Comparison of ENCODE assay signal across 1 cellular context in the genomic region with DNA sequence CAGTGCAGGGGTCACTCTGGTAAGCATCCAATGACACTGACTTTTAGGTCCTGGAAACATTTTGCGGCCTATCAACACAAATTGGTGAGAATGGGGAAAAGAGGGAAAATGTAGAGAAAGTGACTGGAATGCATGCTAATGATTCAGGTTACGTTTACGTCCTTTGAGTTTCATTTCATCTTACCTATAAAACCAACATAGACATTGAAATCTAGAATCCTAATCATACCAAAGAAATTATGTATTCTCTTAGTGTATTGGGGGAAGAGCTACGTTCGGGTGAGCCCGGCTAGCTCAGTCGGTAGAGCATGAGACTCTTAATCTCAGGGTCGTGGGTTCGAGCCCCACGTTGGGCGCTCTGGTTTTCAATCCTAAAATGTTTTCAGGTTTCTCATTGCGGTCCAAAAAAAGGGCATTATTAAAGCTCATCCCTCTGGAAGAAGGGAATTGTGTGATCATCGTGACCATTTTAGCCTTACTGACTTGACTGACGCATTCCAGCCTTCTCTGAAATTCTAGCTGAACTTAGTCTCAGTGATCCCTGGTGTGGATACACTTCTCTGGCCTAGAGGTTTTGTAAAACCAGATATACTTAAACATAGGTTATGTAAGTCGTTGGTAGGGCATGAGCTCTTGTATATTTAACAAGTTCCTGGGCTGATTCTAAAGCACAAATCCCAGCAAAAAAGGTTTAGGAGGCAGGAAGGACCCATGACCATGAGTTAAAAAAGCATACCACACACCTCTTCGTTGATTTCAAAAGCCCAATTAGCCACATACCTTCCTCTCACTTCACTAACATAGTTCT.
A peak's percentile ranks its signal among the peaks of the same experiment; 100 is the strongest.
TF ChIP-seq lines count a peak whose summit lies in the region.

No MANE protein-coding gene starts in this region.

TF ChIP-seq in GM12878, 131 proteins besides CTCF, POLR2A, EP300 and RAD21 (continues in another document):
- TF ChIP-seq RB1 (IDR thresholded peaks at IDR 0.05; ENCODE audit: borderline replicate concordance) = no peak
- TF ChIP-seq, protein P1, sequence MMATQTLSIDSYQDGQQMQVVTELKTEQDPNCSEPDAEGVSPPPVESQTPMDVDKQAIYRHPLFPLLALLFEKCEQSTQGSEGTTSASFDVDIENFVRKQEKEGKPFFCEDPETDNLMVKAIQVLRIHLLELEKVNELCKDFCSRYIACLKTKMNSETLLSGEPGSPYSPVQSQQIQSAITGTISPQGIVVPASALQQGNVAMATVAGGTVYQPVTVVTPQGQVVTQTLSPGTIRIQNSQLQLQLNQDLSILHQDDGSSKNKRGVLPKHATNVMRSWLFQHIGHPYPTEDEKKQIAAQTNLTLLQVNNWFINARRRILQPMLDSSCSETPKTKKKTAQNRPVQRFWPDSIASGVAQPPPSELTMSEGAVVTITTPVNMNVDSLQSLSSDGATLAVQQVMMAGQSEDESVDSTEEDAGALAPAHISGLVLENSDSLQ (IDR thresholded peaks at IDR 0.05) = peak; percentile 29; the same call in 1 of the 2 replicates
- TF ChIP-seq, protein P2, sequence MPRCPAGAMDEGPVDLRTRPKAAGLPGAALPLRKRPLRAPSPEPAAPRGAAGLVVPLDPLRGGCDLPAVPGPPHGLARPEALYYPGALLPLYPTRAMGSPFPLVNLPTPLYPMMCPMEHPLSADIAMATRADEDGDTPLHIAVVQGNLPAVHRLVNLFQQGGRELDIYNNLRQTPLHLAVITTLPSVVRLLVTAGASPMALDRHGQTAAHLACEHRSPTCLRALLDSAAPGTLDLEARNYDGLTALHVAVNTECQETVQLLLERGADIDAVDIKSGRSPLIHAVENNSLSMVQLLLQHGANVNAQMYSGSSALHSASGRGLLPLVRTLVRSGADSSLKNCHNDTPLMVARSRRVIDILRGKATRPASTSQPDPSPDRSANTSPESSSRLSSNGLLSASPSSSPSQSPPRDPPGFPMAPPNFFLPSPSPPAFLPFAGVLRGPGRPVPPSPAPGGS (IDR thresholded peaks at IDR 0.05; ENCODE audit: borderline replicate concordance, insufficient read depth, low read depth, low read length, poor library complexity, severe bottlenecking) = no peak
- 0 out of 2 replicates have a peak, but pooled peaks have one; percentile 82 for TF ChIP-seq TARDBP (IDR thresholded peaks at IDR 0.05; ENCODE audit: borderline replicate concordance)
- peak; percentile 76 for TF ChIP-seq EED (IDR thresholded peaks at IDR 0.05; ENCODE audit: low read depth)
- peak; percentile 98 for TF ChIP-seq ZNF24 (IDR thresholded peaks at IDR 0.05)
- TF ChIP-seq, protein P3, sequence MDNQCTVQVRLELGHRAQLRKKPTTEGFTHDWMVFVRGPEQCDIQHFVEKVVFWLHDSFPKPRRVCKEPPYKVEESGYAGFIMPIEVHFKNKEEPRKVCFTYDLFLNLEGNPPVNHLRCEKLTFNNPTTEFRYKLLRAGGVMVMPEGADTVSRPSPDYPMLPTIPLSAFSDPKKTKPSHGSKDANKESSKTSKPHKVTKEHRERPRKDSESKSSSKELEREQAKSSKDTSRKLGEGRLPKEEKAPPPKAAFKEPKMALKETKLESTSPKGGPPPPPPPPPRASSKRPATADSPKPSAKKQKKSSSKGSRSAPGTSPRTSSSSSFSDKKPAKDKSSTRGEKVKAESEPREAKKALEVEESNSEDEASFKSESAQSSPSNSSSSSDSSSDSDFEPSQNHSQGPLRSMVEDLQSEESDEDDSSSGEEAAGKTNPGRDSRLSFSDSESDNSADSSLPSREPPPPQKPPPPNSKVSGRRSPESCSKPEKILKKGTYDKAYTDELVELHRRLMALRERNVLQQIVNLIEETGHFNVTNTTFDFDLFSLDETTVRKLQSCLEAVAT (IDR thresholded peaks at IDR 0.05) = no peak
- TF ChIP-seq ZSCAN29 (IDR thresholded peaks at IDR 0.05) = peak; percentile 96
- peak; percentile 78 for TF ChIP-seq IKZF1 (conservative IDR thresholded peaks at IDR 0.05)
- 0 out of 2 replicates have a peak, but pooled peaks have one; percentile 37 for TF ChIP-seq NBN (IDR thresholded peaks at IDR 0.05)
- TF ChIP-seq, protein P4, sequence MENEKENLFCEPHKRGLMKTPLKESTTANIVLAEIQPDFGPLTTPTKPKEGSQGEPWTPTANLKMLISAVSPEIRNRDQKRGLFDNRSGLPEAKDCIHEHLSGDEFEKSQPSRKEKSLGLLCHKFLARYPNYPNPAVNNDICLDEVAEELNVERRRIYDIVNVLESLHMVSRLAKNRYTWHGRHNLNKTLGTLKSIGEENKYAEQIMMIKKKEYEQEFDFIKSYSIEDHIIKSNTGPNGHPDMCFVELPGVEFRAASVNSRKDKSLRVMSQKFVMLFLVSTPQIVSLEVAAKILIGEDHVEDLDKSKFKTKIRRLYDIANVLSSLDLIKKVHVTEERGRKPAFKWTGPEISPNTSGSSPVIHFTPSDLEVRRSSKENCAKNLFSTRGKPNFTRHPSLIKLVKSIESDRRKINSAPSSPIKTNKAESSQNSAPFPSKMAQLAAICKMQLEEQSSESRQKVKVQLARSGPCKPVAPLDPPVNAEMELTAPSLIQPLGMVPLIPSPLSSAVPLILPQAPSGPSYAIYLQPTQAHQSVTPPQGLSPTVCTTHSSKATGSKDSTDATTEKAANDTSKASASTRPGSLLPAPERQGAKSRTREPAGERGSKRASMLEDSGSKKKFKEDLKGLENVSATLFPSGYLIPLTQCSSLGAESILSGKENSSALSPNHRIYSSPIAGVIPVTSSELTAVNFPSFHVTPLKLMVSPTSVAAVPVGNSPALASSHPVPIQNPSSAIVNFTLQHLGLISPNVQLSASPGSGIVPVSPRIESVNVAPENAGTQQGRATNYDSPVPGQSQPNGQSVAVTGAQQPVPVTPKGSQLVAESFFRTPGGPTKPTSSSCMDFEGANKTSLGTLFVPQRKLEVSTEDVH (IDR thresholded peaks at IDR 0.05; ENCODE audit: low read depth, partially characterized antibody) = no peak
- no peak for TF ChIP-seq SIN3A (IDR thresholded peaks at IDR 0.05; ENCODE audit: low read depth, low read length)
- peak; percentile 93 for TF ChIP-seq ZNF217 (IDR thresholded peaks at IDR 0.05)
- no peak for TF ChIP-seq POLR2AphosphoS2 (IDR thresholded peaks at IDR 0.05; ENCODE audit: low read depth, low read length)
- TF ChIP-seq CEBPB (IDR thresholded peaks at IDR 0.05; ENCODE audit: borderline replicate concordance in 1 of 2, low read depth in 2 of 2, low read length in 2 of 2) = no peak
- TF ChIP-seq SREBF2 (IDR thresholded peaks at IDR 0.05; ENCODE audit: low read length) = peak; percentile 86
- TF ChIP-seq, protein P5, sequence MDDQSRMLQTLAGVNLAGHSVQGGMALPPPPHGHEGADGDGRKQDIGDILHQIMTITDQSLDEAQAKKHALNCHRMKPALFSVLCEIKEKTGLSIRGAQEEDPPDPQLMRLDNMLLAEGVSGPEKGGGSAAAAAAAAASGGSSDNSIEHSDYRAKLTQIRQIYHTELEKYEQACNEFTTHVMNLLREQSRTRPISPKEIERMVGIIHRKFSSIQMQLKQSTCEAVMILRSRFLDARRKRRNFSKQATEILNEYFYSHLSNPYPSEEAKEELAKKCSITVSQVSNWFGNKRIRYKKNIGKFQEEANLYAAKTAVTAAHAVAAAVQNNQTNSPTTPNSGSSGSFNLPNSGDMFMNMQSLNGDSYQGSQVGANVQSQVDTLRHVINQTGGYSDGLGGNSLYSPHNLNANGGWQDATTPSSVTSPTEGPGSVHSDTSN (IDR thresholded peaks at IDR 0.05; ENCODE audit: insufficient replicate concordance, low read depth, low read length) = no peak
- peak; percentile 32; the same call in 1 of the 2 replicates for TF ChIP-seq GABPA (IDR thresholded peaks at IDR 0.05; ENCODE audit: low read depth)
- no peak for TF ChIP-seq FOXM1 (IDR thresholded peaks at IDR 0.05; ENCODE audit: low read depth, low read length)
- 0 out of 2 replicates have a peak, but pooled peaks have one; percentile 26 for TF ChIP-seq MEF2A (IDR thresholded peaks at IDR 0.05; ENCODE audit: insufficient read depth, low read depth, low read length)
- TF ChIP-seq MYC (IDR thresholded peaks at IDR 0.05; ENCODE audit: insufficient read depth, insufficient read length, insufficient replicate concordance, low read length, severe bottlenecking) = no peak
- no peak for TF ChIP-seq KDM1A (IDR thresholded peaks at IDR 0.05; ENCODE audit: borderline replicate concordance)
- TF ChIP-seq SP1 (IDR thresholded peaks at IDR 0.05; ENCODE audit: low read depth, low read length) = no peak
- peak; percentile 30; the same call in 1 of the 2 replicates for TF ChIP-seq NFIC (IDR thresholded peaks at IDR 0.05; ENCODE audit: low read depth, low read length)
- TF ChIP-seq IKZF2 (IDR thresholded peaks at IDR 0.05) = peak; percentile 60 to 62; a peak in 3 of 4 replicates
- no peak for TF ChIP-seq CREB1 (IDR thresholded peaks at IDR 0.05; ENCODE audit: low read depth)
- peak; percentile 79 for TF ChIP-seq RUNX3 (IDR thresholded peaks at IDR 0.05; ENCODE audit: low read length)
- TF ChIP-seq EGR1 (IDR thresholded peaks at IDR 0.05; ENCODE audit: borderline replicate concordance in 1 of 2, low read depth in 2 of 2, low read length in 2 of 2) = no peak
- TF ChIP-seq, protein P6, sequence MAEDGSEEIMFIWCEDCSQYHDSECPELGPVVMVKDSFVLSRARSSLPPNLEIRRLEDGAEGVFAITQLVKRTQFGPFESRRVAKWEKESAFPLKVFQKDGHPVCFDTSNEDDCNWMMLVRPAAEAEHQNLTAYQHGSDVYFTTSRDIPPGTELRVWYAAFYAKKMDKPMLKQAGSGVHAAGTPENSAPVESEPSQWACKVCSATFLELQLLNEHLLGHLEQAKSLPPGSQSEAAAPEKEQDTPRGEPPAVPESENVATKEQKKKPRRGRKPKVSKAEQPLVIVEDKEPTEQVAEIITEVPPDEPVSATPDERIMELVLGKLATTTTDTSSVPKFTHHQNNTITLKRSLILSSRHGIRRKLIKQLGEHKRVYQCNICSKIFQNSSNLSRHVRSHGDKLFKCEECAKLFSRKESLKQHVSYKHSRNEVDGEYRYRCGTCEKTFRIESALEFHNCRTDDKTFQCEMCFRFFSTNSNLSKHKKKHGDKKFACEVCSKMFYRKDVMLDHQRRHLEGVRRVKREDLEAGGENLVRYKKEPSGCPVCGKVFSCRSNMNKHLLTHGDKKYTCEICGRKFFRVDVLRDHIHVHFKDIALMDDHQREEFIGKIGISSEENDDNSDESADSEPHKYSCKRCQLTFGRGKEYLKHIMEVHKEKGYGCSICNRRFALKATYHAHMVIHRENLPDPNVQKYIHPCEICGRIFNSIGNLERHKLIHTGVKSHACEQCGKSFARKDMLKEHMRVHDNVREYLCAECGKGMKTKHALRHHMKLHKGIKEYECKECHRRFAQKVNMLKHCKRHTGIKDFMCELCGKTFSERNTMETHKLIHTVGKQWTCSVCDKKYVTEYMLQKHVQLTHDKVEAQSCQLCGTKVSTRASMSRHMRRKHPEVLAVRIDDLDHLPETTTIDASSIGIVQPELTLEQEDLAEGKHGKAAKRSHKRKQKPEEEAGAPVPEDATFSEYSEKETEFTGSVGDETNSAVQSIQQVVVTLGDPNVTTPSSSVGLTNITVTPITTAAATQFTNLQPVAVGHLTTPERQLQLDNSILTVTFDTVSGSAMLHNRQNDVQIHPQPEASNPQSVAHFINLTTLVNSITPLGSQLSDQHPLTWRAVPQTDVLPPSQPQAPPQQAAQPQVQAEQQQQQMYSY (CRISPR knock-in tag; IDR thresholded peaks at IDR 0.05) = no peak
- TF ChIP-seq TCF7 (IDR thresholded peaks at IDR 0.05; ENCODE audit: borderline replicate concordance) = 0 out of 2 replicates have a peak, but pooled peaks have one; percentile 28
- TF ChIP-seq, protein P7, sequence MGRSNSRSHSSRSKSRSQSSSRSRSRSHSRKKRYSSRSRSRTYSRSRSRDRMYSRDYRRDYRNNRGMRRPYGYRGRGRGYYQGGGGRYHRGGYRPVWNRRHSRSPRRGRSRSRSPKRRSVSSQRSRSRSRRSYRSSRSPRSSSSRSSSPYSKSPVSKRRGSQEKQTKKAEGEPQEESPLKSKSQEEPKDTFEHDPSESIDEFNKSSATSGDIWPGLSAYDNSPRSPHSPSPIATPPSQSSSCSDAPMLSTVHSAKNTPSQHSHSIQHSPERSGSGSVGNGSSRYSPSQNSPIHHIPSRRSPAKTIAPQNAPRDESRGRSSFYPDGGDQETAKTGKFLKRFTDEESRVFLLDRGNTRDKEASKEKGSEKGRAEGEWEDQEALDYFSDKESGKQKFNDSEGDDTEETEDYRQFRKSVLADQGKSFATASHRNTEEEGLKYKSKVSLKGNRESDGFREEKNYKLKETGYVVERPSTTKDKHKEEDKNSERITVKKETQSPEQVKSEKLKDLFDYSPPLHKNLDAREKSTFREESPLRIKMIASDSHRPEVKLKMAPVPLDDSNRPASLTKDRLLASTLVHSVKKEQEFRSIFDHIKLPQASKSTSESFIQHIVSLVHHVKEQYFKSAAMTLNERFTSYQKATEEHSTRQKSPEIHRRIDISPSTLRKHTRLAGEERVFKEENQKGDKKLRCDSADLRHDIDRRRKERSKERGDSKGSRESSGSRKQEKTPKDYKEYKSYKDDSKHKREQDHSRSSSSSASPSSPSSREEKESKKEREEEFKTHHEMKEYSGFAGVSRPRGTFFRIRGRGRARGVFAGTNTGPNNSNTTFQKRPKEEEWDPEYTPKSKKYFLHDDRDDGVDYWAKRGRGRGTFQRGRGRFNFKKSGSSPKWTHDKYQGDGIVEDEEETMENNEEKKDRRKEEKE (IDR thresholded peaks at IDR 0.05) = no peak
- TF ChIP-seq SRF (IDR thresholded peaks at IDR 0.05; ENCODE audit: low read depth in 2 of 2, low read length in 2 of 2) = no peak
- TF ChIP-seq, protein P8, sequence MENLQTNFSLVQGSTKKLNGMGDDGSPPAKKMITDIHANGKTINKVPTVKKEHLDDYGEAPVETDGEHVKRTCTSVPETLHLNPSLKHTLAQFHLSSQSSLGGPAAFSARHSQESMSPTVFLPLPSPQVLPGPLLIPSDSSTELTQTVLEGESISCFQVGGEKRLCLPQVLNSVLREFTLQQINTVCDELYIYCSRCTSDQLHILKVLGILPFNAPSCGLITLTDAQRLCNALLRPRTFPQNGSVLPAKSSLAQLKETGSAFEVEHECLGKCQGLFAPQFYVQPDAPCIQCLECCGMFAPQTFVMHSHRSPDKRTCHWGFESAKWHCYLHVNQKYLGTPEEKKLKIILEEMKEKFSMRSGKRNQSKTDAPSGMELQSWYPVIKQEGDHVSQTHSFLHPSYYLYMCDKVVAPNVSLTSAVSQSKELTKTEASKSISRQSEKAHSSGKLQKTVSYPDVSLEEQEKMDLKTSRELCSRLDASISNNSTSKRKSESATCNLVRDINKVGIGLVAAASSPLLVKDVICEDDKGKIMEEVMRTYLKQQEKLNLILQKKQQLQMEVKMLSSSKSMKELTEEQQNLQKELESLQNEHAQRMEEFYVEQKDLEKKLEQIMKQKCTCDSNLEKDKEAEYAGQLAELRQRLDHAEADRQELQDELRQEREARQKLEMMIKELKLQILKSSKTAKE (IDR thresholded peaks at IDR 0.05; ENCODE audit: low read depth, poor library complexity, severe bottlenecking) = peak; percentile 70
- TF ChIP-seq DPF2 (IDR thresholded peaks at IDR 0.05) = no peak
- TF ChIP-seq, protein P9, sequence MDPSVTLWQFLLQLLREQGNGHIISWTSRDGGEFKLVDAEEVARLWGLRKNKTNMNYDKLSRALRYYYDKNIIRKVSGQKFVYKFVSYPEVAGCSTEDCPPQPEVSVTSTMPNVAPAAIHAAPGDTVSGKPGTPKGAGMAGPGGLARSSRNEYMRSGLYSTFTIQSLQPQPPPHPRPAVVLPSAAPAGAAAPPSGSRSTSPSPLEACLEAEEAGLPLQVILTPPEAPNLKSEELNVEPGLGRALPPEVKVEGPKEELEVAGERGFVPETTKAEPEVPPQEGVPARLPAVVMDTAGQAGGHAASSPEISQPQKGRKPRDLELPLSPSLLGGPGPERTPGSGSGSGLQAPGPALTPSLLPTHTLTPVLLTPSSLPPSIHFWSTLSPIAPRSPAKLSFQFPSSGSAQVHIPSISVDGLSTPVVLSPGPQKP (IDR thresholded peaks at IDR 0.05; ENCODE audit: low read depth, low read length) = no peak
- no peak for TF ChIP-seq BHLHE40 (IDR thresholded peaks at IDR 0.05; ENCODE audit: borderline replicate concordance in 1 of 2, low read depth in 2 of 2, low read length in 1 of 2)
- TF ChIP-seq FOS (IDR thresholded peaks at IDR 0.05; ENCODE audit: borderline replicate concordance, extremely low read depth, insufficient read length) = no peak
